Comparison of ENCODE assay signal across 8 cellular contexts in genomic region chr14:55411426-55412389, GRCh38. TPM values are rescaled to one million over a fixed set of nuclear protein-coding genes. Genes with fewer than 3 reads are reported as not detected.
DNase-seq lines count a peak whose midpoint lies in the region; ATAC-seq, FAIRE-seq and TF ChIP-seq lines count a peak whose summit lies in the region.

ATG14 (minus strand) TSS chr14:55411830; CDS start chr14:55411822, 8 bp downstream.

- no peaks in the 10 kb centered on the region for H3K4me1 ChIP-seq in right cardiac atrium (ENCODE audit: control insufficient read depth, insufficient read depth, low read length)

- no peaks in the 10 kb centered on the region for H3K27me3 ChIP-seq in right cardiac atrium (ENCODE audit: control insufficient read depth, insufficient read depth)

- intact Hi-C loops in right cardiac atrium (cut with DNase I), result loop anchor here in 1 of 4 donors (10.0 kb wide), 1 partner anchor 137 kb away; the partner anchor contains the start of gene FBXO34

- FAIRE-seq in GM12891 (lab: Jason Lieb, UNC) (peak; percentile 63), urothelium cell line (lab: Jason Lieb, UNC) (peak; percentile 17)

- H3K4me1 Mint-ChIP-seq in T-cell, result peaks cover 46 to 51% (median 46%) of the 10 kb centered on the region in 3 donors

- no peaks in the 10 kb centered on the region for H3K27me3 Mint-ChIP-seq in T-cell

- H3K9me3 Mint-ChIP-seq in T-cell, result no peaks in the 10 kb centered on the region

- 3% methylated on average over 57 of the region's 57 CpGs for WGBS in right cardiac atrium

- POLR2A ChIA-PET in T-cell (lab: Charles Lee), result interaction anchor here in 1 of 2 donors (0.8 to 1.1 kb wide), 2 partner anchors 74 to 75 kb away, joined by 3 read pairs; no protein-coding TSS in a partner anchor

- CTCF ChIA-PET in T-cell (lab: Charles Lee), result interaction anchor here in 1 of 2 donors (1.2 to 1.5 kb wide), 2 partner anchors 13 to 36 kb away, joined by 3 to 4 read pairs; no protein-coding TSS in a partner anchor

- H3K27ac Mint-ChIP-seq in T-cell, result peak within 1 kb of the TSS; percentile 89

- peaks cover 10% of the 10 kb centered on the region for H3K36me3 Mint-ChIP-seq in T-cell

- peak within 1 kb of the TSS; percentile 86 to 92 (median 89) for H3K4me3 Mint-ChIP-seq in T-cell

- peak; percentile 65; the same call in 1 of the 2 replicates for TF ChIP-seq POLR2A in GM12891 (IDR thresholded peaks at IDR 0.05; ENCODE audit: low read depth, low read length)

- no peaks in the 10 kb centered on the region for H3K9me3 ChIP-seq in right cardiac atrium (ENCODE audit: control insufficient read depth, low read length)

- peak within 1 kb of the TSS; percentile 96 for H3K4me3 ChIP-seq in right cardiac atrium (ENCODE audit: low read length)

- DNase-seq in GM12891 (ENCODE audit: insufficient read length, low spot score) (peak; percentile 87), NCI-H1417 treated with DMSO at 0.1 percent for 48 hours (lab: John Stamatoyannopoulos, UW) (peak; percentile 33), T-cell (peak; percentile 45 to 77 (median 62)), amniotic stem cell (lab: John Stamatoyannopoulos, UW) (peak; percentile 72), right cardiac atrium (peak; percentile 84 to 93 (median 93)), putamen (ENCODE audit: low spot score) (peak; percentile 91), urothelium cell line (ENCODE audit: low spot score) (peak; percentile 99)

- peak within 1 kb of the TSS; percentile 96 for H3K27ac ChIP-seq in right cardiac atrium (ENCODE audit: low read length)

- ATAC-seq in HG02759 (IDR thresholded peaks at IDR 0.05; ENCODE audit: unreplicated experiment), result peak; percentile 98
- ATAC-seq in T-cell (replicated peaks in 1 of 4), result peak; percentile 95 to 99 (median 98)
- peak; percentile 99 for ATAC-seq in right cardiac atrium

TF ChIP-seq in GM12891, 5 proteins besides CTCF, POLR2A, EP300 and RAD21:
- 0 out of 2 replicates have a peak, but pooled peaks have one; percentile 46 for TF ChIP-seq TAF1 (IDR thresholded peaks at IDR 0.05; ENCODE audit: low read depth, low read length)
- no peak for TF ChIP-seq PAX5 (IDR thresholded peaks at IDR 0.05; ENCODE audit: insufficient read depth, low read length, severe bottlenecking)
- peak; percentile 46; the same call in 1 of the 2 replicates for TF ChIP-seq POLR2AphosphoS5 (IDR thresholded peaks at IDR 0.05; ENCODE audit: low read depth, low read length)

RNA-seq across cellular contexts. Expression of gene ATG14, which starts in this region (rescaled TPM):
- polyA plus RNA-seq in GM12891 (2012; ENCODE audit: low read depth, missing spikeins), result 4.3 TPM
- total RNA-seq in T-cell, result 10 to 100 TPM; 13.2 to 18.1 (median 17.3) TPM
- total RNA-seq in right cardiac atrium, result 10 to 100 TPM in 3 of 4 donors, 1 to 10 TPM in 1; 8.0 to 12.9 (median 10.9) TPM
- 6.7 TPM for polyA plus RNA-seq in right cardiac atrium

Comparison
In these comparisons a context has a peak if more than half of its experiments do, and no peak if none do; other contexts are left out.
1. Peak in every context shown above with its lines: DNase-seq, ATAC-seq, H3K4me3 ChIP-seq and H3K27ac ChIP-seq.
2. DNase-seq: peak in every context shown above with its lines; median percentile 99 in urothelium cell line; 93 in right cardiac atrium; 91 in putamen; 87 in GM12891; 72 in amniotic stem cell; 62 in T-cell; 33 in NCI-H1417 treated with DMSO at 0.1 percent for 48 hours.